Comparison of ENCODE assay signal across 8 cellular contexts in genomic region chr5:163458778-163459405, GRCh38. TPM values are rescaled to one million over a fixed set of nuclear protein-coding genes. Genes with fewer than 3 reads are reported as not detected.
A peak's percentile ranks its signal among the peaks of the same experiment; 100 is the strongest.
DNase-seq lines count a peak whose midpoint lies in the region; ATAC-seq and TF ChIP-seq lines count a peak whose summit lies in the region.

No MANE protein-coding gene starts in this region.

- 43 to 48% (median 46%) methylated on average over 6 of the region's 6 CpGs for WGBS in heart left ventricle, 4 donors
- 23% methylated on average over 6 of the region's 6 CpGs for WGBS in right lobe of liver (ENCODE audit: insufficient coverage, low coverage, low lambda C conversion rate, missing lambda C conversion rate)
- 43% methylated on average over 6 of the region's 6 CpGs for WGBS in urinary bladder

- H3K27ac ChIP-seq in heart left ventricle: peak overlapping the region in 10 of 12 donors; percentile 84 to 99 (median 94)
- peak overlapping the region; percentile 95 to 99 (median 96) for H3K27ac ChIP-seq in right lobe of liver
- no peak overlapping the region for H3K27ac ChIP-seq in urinary bladder (ENCODE audit: low read depth)

- no peaks in the 10 kb centered on the region for H3K27me3 ChIP-seq in heart left ventricle
- no peaks in the 10 kb centered on the region for H3K27me3 ChIP-seq in right lobe of liver

- DNase-seq in heart left ventricle (no peak), left cardiac atrium (no peak), right lobe of liver (no peak), posterior vena cava (ENCODE audit: low spot score) (no peak), hippocampal formation (lab: John Stamatoyannopoulos, UW) (no peak)
- DNase-seq in activated naive CD8-positive, alpha-beta T cell treated with anti-CD3 and anti-CD28 coated beads, Interleukin-2, amount 50 U/mL, for 24 hours: no peak
- no peak for DNase-seq in stimulated activated CD4-positive, alpha-beta T cell treated with anti-CD3 and anti-CD28 coated beads, Interleukin-12 subunit alpha, Interleukin-12 subunit beta, amount 100 ng/mL, for 4 hours

- peaks cover 32% of the 10 kb centered on the region for H3K36me3 Mint-ChIP-seq in activated naive CD8-positive, alpha-beta T cell treated with anti-CD3 and anti-CD28 coated beads, Interleukin-2, amount 50 U/mL, for 24 hours (ENCODE audit: low read depth)

- peaks cover 0 to 30% (median 23%) of the 10 kb centered on the region in 12 donors for H3K4me1 ChIP-seq in heart left ventricle
- H3K4me1 ChIP-seq in right lobe of liver: peaks cover 0 to 23% (median 3%) of the 10 kb centered on the region in 4 donors
- no peaks in the 10 kb centered on the region for H3K4me1 ChIP-seq in urinary bladder (ENCODE audit: insufficient read depth)

- no peak for TF ChIP-seq CTCF in heart left ventricle (IDR thresholded peaks at IDR 0.05)
- no peak for TF ChIP-seq CTCF in right lobe of liver (IDR thresholded peaks at IDR 0.05)

- no peak for ATAC-seq in heart left ventricle
- ATAC-seq in left cardiac atrium: no peak
- no peak for ATAC-seq in activated naive CD8-positive, alpha-beta T cell treated with anti-CD3 and anti-CD28 coated beads, Interleukin-2, amount 50 U/mL, for 24 hours
- no peak for ATAC-seq in right lobe of liver

- H3K27me3 Mint-ChIP-seq in activated naive CD8-positive, alpha-beta T cell treated with anti-CD3 and anti-CD28 coated beads, Interleukin-2, amount 50 U/mL, for 24 hours: peaks cover 3% of the 10 kb centered on the region

- peaks cover 42% of the 10 kb centered on the region for H3K4me1 Mint-ChIP-seq in activated naive CD8-positive, alpha-beta T cell treated with anti-CD3 and anti-CD28 coated beads, Interleukin-2, amount 50 U/mL, for 24 hours

- peaks cover 0 to 32% (median 17%) of the 10 kb centered on the region in 9 donors for H3K36me3 ChIP-seq in heart left ventricle
- H3K36me3 ChIP-seq in right lobe of liver: peaks cover 0 to 2% (median 0%) of the 10 kb centered on the region in 4 donors
- H3K36me3 ChIP-seq in urinary bladder (ENCODE audit: insufficient read depth): no peaks in the 10 kb centered on the region

- H3K9me3 ChIP-seq in heart left ventricle: no peaks in the 10 kb centered on the region
- H3K9me3 ChIP-seq in right lobe of liver: no peaks in the 10 kb centered on the region

- H3K4me3 Mint-ChIP-seq in activated naive CD8-positive, alpha-beta T cell treated with anti-CD3 and anti-CD28 coated beads, Interleukin-2, amount 50 U/mL, for 24 hours: peak overlapping the region; percentile 93

- H3K4me3 ChIP-seq in heart left ventricle (peak overlapping the region; percentile 36 to 94 (median 75)), right lobe of liver (peak overlapping the region; percentile 66 to 89 (median 78)), urinary bladder (ENCODE audit: low read depth, low read length) (peak overlapping the region; percentile 57)

- intact Hi-C loops in heart left ventricle (cut with DNase I) (loop anchor here in 1 of 10 donors (2.0 kb wide), 1 partner anchor 20 kb away; no protein-coding TSS in a partner anchor), left cardiac atrium (cut with DNase I) (no loop called here), right lobe of liver (cut with DNase I) (no loop called here), posterior vena cava (cut with DNase I) (no loop called here)

- no peak for TF ChIP-seq POLR2A in heart left ventricle (IDR thresholded peaks at IDR 0.05)
- TF ChIP-seq POLR2A in right lobe of liver (IDR thresholded peaks at IDR 0.05): no peak

- no peaks in the 10 kb centered on the region for H3K9me3 Mint-ChIP-seq in activated naive CD8-positive, alpha-beta T cell treated with anti-CD3 and anti-CD28 coated beads, Interleukin-2, amount 50 U/mL, for 24 hours

- peak overlapping the region; percentile 100 for H3K27ac Mint-ChIP-seq in activated naive CD8-positive, alpha-beta T cell treated with anti-CD3 and anti-CD28 coated beads, Interleukin-2, amount 50 U/mL, for 24 hours

RNA-seq across cellular contexts. Expression of gene NUDCD2, which starts 1.0 kb away (rescaled TPM):
- 10 to 100 TPM in 7 of 9 donors, 1 to 10 TPM in 2; 1.6 to 17.1 (median 13.4) TPM for total RNA-seq in heart left ventricle
- 1 to 10 TPM; 3.8 to 5.7 TPM for polyA plus RNA-seq in heart left ventricle
- total RNA-seq in left cardiac atrium: 10 to 100 TPM; 15.7 to 16.4 TPM
- 10 to 100 TPM in 4 of 6 experiments, 1 to 10 TPM in 2; 2.0 to 16.9 (median 11.8) TPM for total RNA-seq in right lobe of liver
- total RNA-seq in urinary bladder: 13.1 TPM
- polyA plus RNA-seq in urinary bladder: 12.9 TPM
- total RNA-seq in posterior vena cava: 10 to 100 TPM; 17.8 to 21.6 TPM

RNA-seq across cellular contexts. Expression of gene HMMR, which starts 1.5 kb away (rescaled TPM):
- total RNA-seq in heart left ventricle (1 to 10 TPM in 5 of 9 donors, under 1 TPM in 3, not detected in 1; 0.47 to 6.6 (median 1.3) TPM), left cardiac atrium (1 to 10 TPM in 1 of 2 donors, under 1 TPM in 1; 0.52 to 1.7 TPM), right lobe of liver (1 to 10 TPM in 4 of 6 experiments, under 1 TPM in 2; 0.11 to 3.0 (median 1.1) TPM), urinary bladder (29.0 TPM), posterior vena cava (under 1 TPM; 0.14 to 0.32 TPM)
- polyA plus RNA-seq in heart left ventricle (under 1 TPM; 0.15 to 0.50 TPM), urinary bladder (0.67 TPM)

RNA-seq across cellular contexts. Expression of gene CCNG1, which starts 21.5 kb away (rescaled TPM):
- total RNA-seq in heart left ventricle (100 to 1,000 TPM in 1 of 9 donors, 10 to 100 TPM in 8; 52.3 to 109 (median 78.3) TPM), left cardiac atrium (10 to 100 TPM; 88.1 to 89.2 TPM), right lobe of liver (100 to 1,000 TPM in 1 of 6 experiments, 10 to 100 TPM in 5; 47.7 to 146 (median 80.1) TPM), urinary bladder (256 TPM), posterior vena cava (100 to 1,000 TPM in 1 of 2 donors, 10 to 100 TPM in 1; 85.6 to 101 TPM)
- polyA plus RNA-seq in heart left ventricle (10 to 100 TPM; 45.5 to 65.3 TPM), urinary bladder (102 TPM)

RNA-seq across cellular contexts. Expression of gene MAT2B, which starts 46.5 kb away (rescaled TPM):
- total RNA-seq in heart left ventricle (10 to 100 TPM; 46.3 to 61.6 (median 59.3) TPM), left cardiac atrium (10 to 100 TPM; 53.0 to 72.7 TPM), right lobe of liver (10 to 100 TPM; 21.6 to 40.7 (median 26.6) TPM), urinary bladder (61.9 TPM), posterior vena cava (10 to 100 TPM; 34.7 to 37.6 TPM)
- polyA plus RNA-seq in heart left ventricle (10 to 100 TPM; 33.8 to 53.4 TPM), urinary bladder (58.2 TPM)
